Comparison of ENCODE assay signal across 17 cellular contexts in genomic region chr3:192487032-192487431, GRCh38.
DNase-seq lines count a peak whose midpoint lies in the region; ATAC-seq, FAIRE-seq and TF ChIP-seq lines count a peak whose summit lies in the region.
"Had no signal": no experiment of that assay in that cellular context is flagged by ENCODE, and none has a peak within 500 bp of the region (broad histone marks: within the 10 kb centered on the region; RNA-seq: fewer than 3 reads in every experiment).

No MANE protein-coding gene starts in this region.

- ATAC-seq in Right ventricle myocardium superior (ENCODE audit: poor library complexity) (peak; percentile 14), GM21825 (IDR thresholded peaks at IDR 0.05; ENCODE audit: unreplicated experiment) (no peak)
- ATAC-seq: HCT116 had no signal

- H3K36me3 ChIP-seq in right atrium auricular region, result no peaks in the 10 kb centered on the region

- H3K27ac ChIP-seq in right atrium auricular region, result peak overlapping the region in 1 of 2 donors; percentile 4
- H3K27ac ChIP-seq: HL-60 had no signal

- no peak overlapping the region for H3K4me3 ChIP-seq in right atrium auricular region

- TF ChIP-seq CTCF in right atrium auricular region (IDR thresholded peaks at IDR 0.05), result no peak

- FAIRE-seq in islet of Langerhans (lab: Jason Lieb, UNC), result peak; percentile 93
- FAIRE-seq: A204.1, GM19239, H54 had no signal

- no peaks in the 10 kb centered on the region for H3K9me3 ChIP-seq in right atrium auricular region

- intact Hi-C loops in Right ventricle myocardium superior (cut with DNase I), result no loop called here

- peaks cover 0 to 24% of the 10 kb centered on the region in 2 donors for H3K4me1 ChIP-seq in right atrium auricular region

- DNase-seq in Right ventricle myocardium superior (no peak), right atrium auricular region (ENCODE audit: low spot score) (no peak), M059J (ENCODE audit: low read depth) (peak; percentile 15), ureter (ENCODE audit: low spot score) (no peak)
- DNase-seq in stimulated activated CD4-positive, alpha-beta T cell treated with anti-CD3 and anti-CD28 coated beads, Interleukin-2, amount 100 ng/mL, for 24 hours, result no peak
- DNase-seq: C1 segment of cervical spinal cord; Calu3; CD4-positive, alpha-beta T cell; DMS 273 treated with DMSO at 0.1 percent for 48 hours; GF-D8 had no signal

- no peaks in the 10 kb centered on the region for H3K27me3 ChIP-seq in right atrium auricular region
